ENCODE assay signal across 9 cellular contexts in genomic region chr1:26531651-26532131, GRCh38. TPM values are rescaled to one million over a fixed set of nuclear protein-coding genes. Genes with fewer than 3 reads are reported as not detected.
DNase-seq lines count a peak whose midpoint lies in the region; ATAC-seq and TF ChIP-seq lines count a peak whose summit lies in the region.
"Had no signal": no experiment of that assay in that cellular context is flagged by ENCODE, and none has a peak within 500 bp of the region (broad histone marks: within the 10 kb centered on the region; RNA-seq: fewer than 3 reads in every experiment).

No MANE protein-coding gene starts in this region.

- in situ Hi-C loops in transverse colon (cut with MboI; ENCODE audit: low pct_ligation_motif_present in 1 of 4, low pct_unique_long_range_greater_than_20kb in 1 of 4, low sequenced_read_pairs in 3 of 4): no loop called here

- H3K4me3 Mint-ChIP-seq in activated CD4-positive, alpha-beta memory T cell treated with anti-CD3 and anti-CD28 coated beads, Interleukin-2, amount 10 ng/mL, durations not matched to agents 7 days and 5 days: peak overlapping the region; percentile 84
- H3K4me3 Mint-ChIP-seq in activated CD4-positive, alpha-beta memory T cell treated with anti-CD3 and anti-CD28 coated beads for 36 hours: no peak overlapping the region
- peak overlapping the region; percentile 84 for H3K4me3 Mint-ChIP-seq in activated T-helper 17 cell treated with anti-CD3 and anti-CD28 coated beads, Interleukin-2, amount 50 U/mL, for 72 hours

- H3K27me3 ChIP-seq in transverse colon: no peaks in the 10 kb centered on the region

- H3K27me3 Mint-ChIP-seq in activated CD4-positive, alpha-beta memory T cell treated with anti-CD3 and anti-CD28 coated beads, Interleukin-2, amount 10 ng/mL, durations not matched to agents 7 days and 5 days: peaks cover 2% of the 10 kb centered on the region
- no peaks in the 10 kb centered on the region for H3K27me3 Mint-ChIP-seq in activated CD4-positive, alpha-beta memory T cell treated with anti-CD3 and anti-CD28 coated beads for 36 hours
- no peaks in the 10 kb centered on the region for H3K27me3 Mint-ChIP-seq in activated T-helper 17 cell treated with anti-CD3 and anti-CD28 coated beads, Interleukin-2, amount 50 U/mL, for 72 hours

- POLR2A ChIA-PET in activated CD4-positive, alpha-beta memory T cell treated with anti-CD3 and anti-CD28 coated beads, Interleukin-2, amount 10 ng/mL, durations not matched to agents 7 days and 5 days (lab: Charles Lee): interaction anchor here (0.9 to 5.8 kb wide), 3 partner anchors 8 to 60 kb away, joined by 3 to 62 read pairs (median 8); partner anchors contain the start of gene HMGN2
- POLR2A ChIA-PET in activated CD4-positive, alpha-beta memory T cell treated with anti-CD3 and anti-CD28 coated beads for 36 hours (lab: Charles Lee): no interaction called here

- CTCF ChIA-PET in activated CD4-positive, alpha-beta memory T cell treated with anti-CD3 and anti-CD28 coated beads, Interleukin-2, amount 10 ng/mL, durations not matched to agents 7 days and 5 days (lab: Charles Lee): interaction anchor here (3.4 kb wide), 1 partner anchor 32 kb away, joined by 20 read pairs; no protein-coding TSS in a partner anchor
- CTCF ChIA-PET in activated CD4-positive, alpha-beta memory T cell treated with anti-CD3 and anti-CD28 coated beads for 36 hours (lab: Charles Lee): interaction anchor here (0.7 to 10.8 kb wide), 3 partner anchors 8 to 32 kb away, joined by 3 to 127 read pairs (median 3); no protein-coding TSS in a partner anchor

- no peak for TF ChIP-seq CTCF in transverse colon (IDR thresholded peaks at IDR 0.05)

- H3K36me3 Mint-ChIP-seq in activated CD4-positive, alpha-beta memory T cell treated with anti-CD3 and anti-CD28 coated beads, Interleukin-2, amount 10 ng/mL, durations not matched to agents 7 days and 5 days (ENCODE audit: low read depth): no peaks in the 10 kb centered on the region
- no peaks in the 10 kb centered on the region for H3K36me3 Mint-ChIP-seq in activated CD4-positive, alpha-beta memory T cell treated with anti-CD3 and anti-CD28 coated beads for 36 hours
- H3K36me3 Mint-ChIP-seq in activated T-helper 17 cell treated with anti-CD3 and anti-CD28 coated beads, Interleukin-2, amount 50 U/mL, for 72 hours (ENCODE audit: low read depth): no peaks in the 10 kb centered on the region

- H3K4me1 Mint-ChIP-seq in activated CD4-positive, alpha-beta memory T cell treated with anti-CD3 and anti-CD28 coated beads, Interleukin-2, amount 10 ng/mL, durations not matched to agents 7 days and 5 days: peaks cover 59% of the 10 kb centered on the region
- peaks cover 35% of the 10 kb centered on the region for H3K4me1 Mint-ChIP-seq in activated CD4-positive, alpha-beta memory T cell treated with anti-CD3 and anti-CD28 coated beads for 36 hours (ENCODE audit: low read depth)
- H3K4me1 Mint-ChIP-seq in activated T-helper 17 cell treated with anti-CD3 and anti-CD28 coated beads, Interleukin-2, amount 50 U/mL, for 72 hours: peaks cover 7% of the 10 kb centered on the region

- 63% methylated on average over 8 of the region's 12 CpGs; no CpG with 5 or more reads in 1 of the 2 donors for WGBS in transverse colon (ENCODE audit: low coverage in 1 of 2), 2 donors

- TF ChIP-seq EP300 in transverse colon (IDR thresholded peaks at IDR 0.05; ENCODE audit: low read depth): no peak

- no peaks in the 10 kb centered on the region for H3K9me3 Mint-ChIP-seq in activated CD4-positive, alpha-beta memory T cell treated with anti-CD3 and anti-CD28 coated beads, Interleukin-2, amount 10 ng/mL, durations not matched to agents 7 days and 5 days
- no peaks in the 10 kb centered on the region for H3K9me3 Mint-ChIP-seq in activated CD4-positive, alpha-beta memory T cell treated with anti-CD3 and anti-CD28 coated beads for 36 hours
- H3K9me3 Mint-ChIP-seq in activated T-helper 17 cell treated with anti-CD3 and anti-CD28 coated beads, Interleukin-2, amount 50 U/mL, for 72 hours: no peaks in the 10 kb centered on the region

- H3K4me1 ChIP-seq in transverse colon: peaks cover 14 to 73% (median 47%) of the 10 kb centered on the region in 4 donors

- no peak for ATAC-seq in activated T-helper 17 cell treated with anti-CD3 and anti-CD28 coated beads, Interleukin-2, amount 50 U/mL, for 72 hours (replicated peaks)
- no peak for ATAC-seq in GM18873 (IDR thresholded peaks at IDR 0.05; ENCODE audit: low FRiP score, unreplicated experiment)
- no peak for ATAC-seq in GM19463 (IDR thresholded peaks at IDR 0.05; ENCODE audit: unreplicated experiment)

- H3K27ac ChIP-seq in transverse colon: peak overlapping the region; percentile 86 to 94 (median 90)
- H3K27ac ChIP-seq: SK-N-MC had no signal

- TF ChIP-seq POLR2A in transverse colon (IDR thresholded peaks at IDR 0.05): peak; percentile 37

- no peaks in the 10 kb centered on the region for H3K9me3 ChIP-seq in transverse colon

- intact Hi-C loops in activated CD4-positive, alpha-beta memory T cell treated with anti-CD3 and anti-CD28 coated beads for 36 hours (cut with micrococcal nuclease): no loop called here
- intact Hi-C loops in transverse colon (cut with DNase I; ENCODE audit: low total_unique reads): no loop called here

- no peak overlapping the region for H3K27ac Mint-ChIP-seq in activated CD4-positive, alpha-beta memory T cell treated with anti-CD3 and anti-CD28 coated beads, Interleukin-2, amount 10 ng/mL, durations not matched to agents 7 days and 5 days
- no peak overlapping the region for H3K27ac Mint-ChIP-seq in activated CD4-positive, alpha-beta memory T cell treated with anti-CD3 and anti-CD28 coated beads for 36 hours
- no peak overlapping the region for H3K27ac Mint-ChIP-seq in activated T-helper 17 cell treated with anti-CD3 and anti-CD28 coated beads, Interleukin-2, amount 50 U/mL, for 72 hours

- no peak for DNase-seq in activated CD4-positive, alpha-beta memory T cell treated with anti-CD3 and anti-CD28 coated beads, Interleukin-2, amount 10 ng/mL, durations not matched to agents 7 days and 5 days
- no peak for DNase-seq in activated CD4-positive, alpha-beta memory T cell treated with anti-CD3 and anti-CD28 coated beads for 36 hours
- DNase-seq in left kidney (ENCODE audit: low read depth, low spot score) (peak; percentile 54), transverse colon (peak; percentile 63)
- no peak for DNase-seq in stimulated activated CD4-positive, alpha-beta T cell treated with anti-CD3 and anti-CD28 coated beads, Interleukin-2, amount 100 ng/mL, for 24 hours

- H3K4me3 ChIP-seq in transverse colon: peak overlapping the region in 2 of 4 donors; percentile 24 to 32

- no peaks in the 10 kb centered on the region for H3K36me3 ChIP-seq in transverse colon

RNA-seq across cellular contexts. Expression of gene RPS6KA1, which starts 2.1 kb away (rescaled TPM):
- total RNA-seq in activated CD4-positive, alpha-beta memory T cell treated with anti-CD3 and anti-CD28 coated beads, Interleukin-2, amount 10 ng/mL, durations not matched to agents 7 days and 5 days: 100 to 1,000 TPM; 170 to 175 TPM
- 100 to 1,000 TPM; 109 to 112 TPM for total RNA-seq in activated CD4-positive, alpha-beta memory T cell treated with anti-CD3 and anti-CD28 coated beads for 36 hours
- total RNA-seq in activated T-helper 17 cell treated with anti-CD3 and anti-CD28 coated beads, Interleukin-2, amount 50 U/mL, for 72 hours: 100 to 1,000 TPM; 154 to 211 TPM
- 100 to 1,000 TPM; 153 to 202 (median 174) TPM for total RNA-seq in transverse colon

RNA-seq across cellular contexts. Expression of gene HMGN2, which starts 59.5 kb away (rescaled TPM):
- total RNA-seq in activated CD4-positive, alpha-beta memory T cell treated with anti-CD3 and anti-CD28 coated beads, Interleukin-2, amount 10 ng/mL, durations not matched to agents 7 days and 5 days: 100 to 1,000 TPM; 853 to 877 TPM
- total RNA-seq in activated CD4-positive, alpha-beta memory T cell treated with anti-CD3 and anti-CD28 coated beads for 36 hours: 100 to 1,000 TPM; 755 to 762 TPM
- total RNA-seq in activated T-helper 17 cell treated with anti-CD3 and anti-CD28 coated beads, Interleukin-2, amount 50 U/mL, for 72 hours: 100 to 1,000 TPM; 551 to 805 TPM
- total RNA-seq in transverse colon: 100 to 1,000 TPM in 3 of 4 donors, 10 to 100 TPM in 1; 58.7 to 194 (median 165) TPM

Comparison
In these comparisons a context has a peak if more than half of its experiments do, and no peak if none do; other contexts are left out.
1. DNase-seq: peak in left kidney (single experiment) and transverse colon (single experiment); none in activated CD4-positive, alpha-beta memory T cell treated with anti-CD3 and anti-CD28 coated beads, Interleukin-2, amount 10 ng/mL, durations not matched to agents 7 days and 5 days (single experiment), activated CD4-positive, alpha-beta memory T cell treated with anti-CD3 and anti-CD28 coated beads for 36 hours (single experiment) and stimulated activated CD4-positive, alpha-beta T cell treated with anti-CD3 and anti-CD28 coated beads, Interleukin-2, amount 100 ng/mL, for 24 hours (0 of 2).